30 cellular contexts compared by ENCODE assay signal in the genomic region with DNA sequence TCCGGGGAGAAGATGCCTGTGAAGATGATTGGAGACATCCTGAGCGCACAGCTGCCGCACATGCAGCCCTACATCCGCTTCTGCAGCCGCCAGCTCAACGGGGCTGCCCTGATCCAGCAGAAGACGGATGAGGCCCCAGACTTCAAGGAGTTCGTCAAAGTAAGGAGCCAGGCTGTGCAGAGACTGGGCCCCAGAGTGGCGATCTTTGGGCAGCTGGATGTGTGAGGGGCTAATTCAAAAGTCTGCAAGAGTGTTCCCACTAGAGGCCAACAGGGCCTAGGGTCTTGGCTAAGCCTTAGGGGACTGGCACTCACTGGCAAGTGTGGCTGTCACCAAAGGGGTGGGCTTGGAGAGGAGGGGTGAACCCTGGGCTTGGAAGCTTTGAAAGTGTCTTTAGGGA.
"Had no signal": no experiment of that assay in that cellular context is flagged by ENCODE, and none has a peak within 500 bp of the region (broad histone marks: within the 10 kb centered on the region; RNA-seq: fewer than 3 reads in every experiment).

No MANE protein-coding gene starts in this region.

- H3K36me3 ChIP-seq: lower lobe of right lung, ovary, prostate gland, stomach, thyroid gland, transverse colon, upper lobe of left lung, vagina had no signal

- H3K4me1 Mint-ChIP-seq: neural crest cell; stimulated activated naive B cell treated with anti-CD40 and anti-IgM and Interleukin-4, amounts not matched to agents 10 μg/mL and 1 μg/mL and 100 μg/mL, for 72 hours had no signal

- H2AFZ ChIP-seq: hepatocyte had no signal

- H3K36me3 Mint-ChIP-seq: naive thymus-derived CD8-positive, alpha-beta T cell; stimulated activated naive B cell treated with anti-CD40 and anti-IgM and Interleukin-4, amounts not matched to agents 10 μg/mL and 1 μg/mL and 100 μg/mL, for 72 hours had no signal

- H3K9me3 ChIP-seq: lower lobe of right lung, ovary, prostate gland, stomach, testis, thyroid gland, transverse colon, upper lobe of left lung, vagina had no signal

- H3K27ac ChIP-seq: hepatocyte, lower lobe of right lung, ovary, prostate gland, skin epidermis, stomach, testis, thyroid gland, transverse colon, upper lobe of left lung, vagina had no signal

- ATAC-seq: left cardiac atrium; left lobe of liver; left ventricle myocardium superior; lower lobe of right lung; naive thymus-derived CD8-positive, alpha-beta T cell; sciatic nerve; stimulated activated naive B cell treated with anti-CD40 and anti-IgM and Interleukin-4, amounts not matched to agents 10 μg/mL and 1 μg/mL and 100 μg/mL, for 72 hours; stimulated activated naive CD8-positive, alpha-beta T cell treated with anti-CD3 and anti-CD28 coated beads, Interleukin-15, Interleukin-2, amounts not matched to agents 100 U/mL and 50 U/mL, for 24 hours had no signal

- H3K27me3 ChIP-seq: hepatocyte, ovary, stomach, testis, thyroid gland, transverse colon, upper lobe of left lung, vagina had no signal

- H3K4me1 ChIP-seq: lower lobe of right lung, prostate gland, stomach, testis, transverse colon, upper lobe of left lung, vagina had no signal

- H3K27ac Mint-ChIP-seq: nephron; stimulated activated naive B cell treated with anti-CD40 and anti-IgM and Interleukin-4, amounts not matched to agents 10 μg/mL and 1 μg/mL and 100 μg/mL, for 72 hours had no signal

- H3K4me3 ChIP-seq: hepatocyte, lower lobe of right lung, ovary, prostate gland, skin epidermis, stomach, testis, thyroid gland, transverse colon, upper lobe of left lung, vagina had no signal

- H3K4me2 ChIP-seq: hepatocyte had no signal

- DNase-seq: islet precursor cell; kidney glomerular epithelial cell; left cardiac atrium; left ventricle myocardium superior; lower lobe of right lung; mammary epithelial cell; mesenchymal stem cell; naive thymus-derived CD8-positive, alpha-beta T cell; ovary; retina; right cardiac atrium; stimulated activated CD4-positive, alpha-beta T cell treated with anti-CD3 and anti-CD28 coated beads, Interleukin-12 subunit alpha, Interleukin-12 subunit beta, amount 100 ng/mL, for 4 hours; stimulated activated CD4-positive, alpha-beta T cell treated with anti-CD3 and anti-CD28 coated beads, Interleukin-15, amount 100 ng/mL, for 24 hours; stimulated activated CD4-positive, alpha-beta T cell treated with anti-CD3 and anti-CD28 coated beads, Interleukin-2, amount 100 ng/mL, for 24 hours; stimulated activated CD4-positive, alpha-beta T cell treated with anti-CD3 and anti-CD28 coated beads, Interleukin-4, amount 100 ng/mL, for 1 hour; stimulated activated naive B cell treated with anti-CD40 and anti-IgM and Interleukin-4, amounts not matched to agents 10 μg/mL and 1 μg/mL and 100 μg/mL, for 72 hours; stimulated activated naive CD8-positive, alpha-beta T cell treated with anti-CD3 and anti-CD28 coated beads, Interleukin-15, Interleukin-2, amounts not matched to agents 100 U/mL and 50 U/mL, for 24 hours; stomach; testis; thyroid gland; transverse colon; upper lobe of left lung had no signal

- H3K4me3 Mint-ChIP-seq: naive thymus-derived CD8-positive, alpha-beta T cell; nephron; neural crest cell; stimulated activated naive B cell treated with anti-CD40 and anti-IgM and Interleukin-4, amounts not matched to agents 10 μg/mL and 1 μg/mL and 100 μg/mL, for 72 hours had no signal
